32 cellular contexts compared by ENCODE assay signal in the genomic region with DNA sequence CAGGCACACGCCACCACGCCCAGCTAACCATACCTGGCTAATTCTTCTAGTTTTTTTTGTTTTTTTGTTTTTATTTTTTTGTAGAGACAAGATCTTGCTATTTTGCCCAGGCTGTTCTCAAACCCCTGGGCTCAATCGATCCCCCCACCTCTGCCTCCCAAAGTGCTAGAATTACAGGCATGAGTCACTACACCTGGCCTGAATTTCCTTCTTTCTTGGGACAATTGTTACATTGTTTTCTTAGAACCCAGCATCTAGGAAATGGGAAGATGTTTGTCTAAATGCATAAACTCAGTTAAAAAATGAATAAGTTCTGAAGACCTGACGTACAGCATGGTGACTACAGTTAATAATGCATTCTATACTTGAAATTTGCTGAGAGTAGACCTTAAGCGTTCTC.
"Had no signal": no experiment of that assay in that cellular context is flagged by ENCODE, and none has a peak within 500 bp of the region (broad histone marks: within the 10 kb centered on the region; RNA-seq: fewer than 3 reads in every experiment).

No MANE protein-coding gene starts in this region.

- H3K4me2 ChIP-seq: hepatocyte, smooth muscle cell had no signal

- H3K4me1 ChIP-seq: colonic mucosa, gastroesophageal sphincter, heart left ventricle, lower lobe of right lung, prostate gland, right atrium auricular region, suprapubic skin, transverse colon, upper lobe of right lung, vagina had no signal

- H3K27me3 ChIP-seq: colonic mucosa, gastroesophageal sphincter, heart left ventricle, hepatocyte, right atrium auricular region, suprapubic skin, transverse colon, upper lobe of right lung, vagina had no signal

- H3K4me1 Mint-ChIP-seq: memory B cell; mesothelial cell of epicardium; stimulated activated naive CD8-positive, alpha-beta T cell treated with anti-CD3 and anti-CD28 coated beads, Interleukin-15, amount 100 ng/mL, for 72 hours had no signal

- H2AFZ ChIP-seq: hepatocyte had no signal

- H3K4me3 Mint-ChIP-seq: dendritic cell treated with granulocyte-macrophage colony-stimulating factor and Interleukin-4, amounts not matched to agents 40 ng/mL and 50 ng/mL, for 4 days; endodermal cell; memory B cell; mesothelial cell of epicardium; nephron; stimulated activated naive CD8-positive, alpha-beta T cell treated with anti-CD3 and anti-CD28 coated beads, Interleukin-15, amount 100 ng/mL, for 72 hours had no signal

- H3K9me3 ChIP-seq: colonic mucosa, gastroesophageal sphincter, lower lobe of right lung, prostate gland, right atrium auricular region, suprapubic skin, transverse colon, upper lobe of right lung, vagina had no signal

- H3K27ac ChIP-seq: colonic mucosa, epithelial cell of prostate, gastroesophageal sphincter, heart left ventricle, hepatocyte, lower lobe of right lung, prostate gland, right atrium auricular region, suprapubic skin, transverse colon, upper lobe of right lung, vagina had no signal

- H3K4me3 ChIP-seq: colonic mucosa, gastroesophageal sphincter, heart left ventricle, hepatocyte, lower lobe of right lung, prostate gland, right atrium auricular region, smooth muscle cell, suprapubic skin, transverse colon, upper lobe of right lung, vagina had no signal

- ATAC-seq: esophagus mucosa; gastroesophageal sphincter; heart left ventricle; left ventricle myocardium superior; lower lobe of right lung; naive thymus-derived CD4-positive, alpha-beta T cell; sciatic nerve; stimulated activated naive CD8-positive, alpha-beta T cell treated with anti-CD3 and anti-CD28 coated beads, Interleukin-15, amount 100 ng/mL, for 72 hours; upper lobe of right lung had no signal

- DNase-seq: colonic mucosa; effector CD8-positive, alpha-beta T cell; endodermal cell; foreskin fibroblast; heart left ventricle; kidney glomerular epithelial cell; left ventricle myocardium superior; lower lobe of right lung; naive thymus-derived CD4-positive, alpha-beta T cell; nucleus accumbens; stimulated activated CD4-positive, alpha-beta T cell treated with anti-CD3 and anti-CD28 coated beads, Interleukin-12 subunit alpha, Interleukin-12 subunit beta, amount 100 ng/mL, for 4 hours; stimulated activated CD4-positive, alpha-beta T cell treated with anti-CD3 and anti-CD28 coated beads, Interleukin-1b, Interleukin-23, amount 100 ng/mL, for 48 hours; stimulated activated CD4-positive, alpha-beta T cell treated with anti-CD3 and anti-CD28 coated beads, Interleukin-4, amount 100 ng/mL, for 1 hour; stimulated activated CD8-positive, alpha-beta memory T cell treated with anti-CD3 and anti-CD28 coated beads, Interleukin-4, amount 100 ng/mL, for 48 hours; stimulated activated naive CD4-positive, alpha-beta T cell; stimulated activated naive CD8-positive, alpha-beta T cell treated with anti-CD3 and anti-CD28 coated beads, Interleukin-15, amount 100 ng/mL, for 72 hours; transverse colon; upper lobe of right lung had no signal

- H3K79me2 ChIP-seq: hepatocyte had no signal

- H3K36me3 Mint-ChIP-seq: mesothelial cell of epicardium had no signal

- H3K27ac Mint-ChIP-seq: dendritic cell treated with granulocyte-macrophage colony-stimulating factor and Interleukin-4, amounts not matched to agents 40 ng/mL and 50 ng/mL, for 4 days; endodermal cell; memory B cell; mesothelial cell of epicardium; nephron; stimulated activated naive CD8-positive, alpha-beta T cell treated with anti-CD3 and anti-CD28 coated beads, Interleukin-15, amount 100 ng/mL, for 72 hours had no signal

- H3K36me3 ChIP-seq: colonic mucosa, gastroesophageal sphincter, heart left ventricle, lower lobe of right lung, prostate gland, right atrium auricular region, suprapubic skin, transverse colon, upper lobe of right lung, vagina had no signal
